Comparison of ENCODE assay signal across 26 cellular contexts in genomic region chr17:41998497-41998896, GRCh38.
"Had no signal": no experiment of that assay in that cellular context is flagged by ENCODE, and none has a peak within 500 bp of the region (broad histone marks: within the 10 kb centered on the region; RNA-seq: fewer than 3 reads in every experiment).

No MANE protein-coding gene starts in this region.

- H3K9me3 Mint-ChIP-seq: endodermal cell; naive thymus-derived CD8-positive, alpha-beta T cell; stimulated activated naive B cell treated with anti-CD40 and anti-IgM and Interleukin-4, amounts not matched to agents 10 μg/mL and 1 μg/mL and 100 μg/mL, for 72 hours; stimulated activated naive CD8-positive, alpha-beta T cell treated with anti-CD3 and anti-CD28 coated beads, Interleukin-15, Interleukin-2, amounts not matched to agents 100 ng/mL and 50 ng/mL, for 24 hours had no signal

- H3K27me3 Mint-ChIP-seq: naive thymus-derived CD8-positive, alpha-beta T cell; stimulated activated naive B cell treated with anti-CD40 and anti-IgM and Interleukin-4, amounts not matched to agents 10 μg/mL and 1 μg/mL and 100 μg/mL, for 72 hours; stimulated activated naive CD8-positive, alpha-beta T cell treated with anti-CD3 and anti-CD28 coated beads, Interleukin-15, Interleukin-2, amounts not matched to agents 100 ng/mL and 50 ng/mL, for 24 hours had no signal

- H3K4me3 ChIP-seq: gastrocnemius medialis, lower lobe of right lung, ovary, psoas muscle, skin epidermis, spleen, suprapubic skin, thyroid gland, vagina had no signal

- ATAC-seq: esophagus mucosa; gastrocnemius medialis; left ventricle myocardium superior; lower lobe of right lung; naive thymus-derived CD8-positive, alpha-beta T cell; psoas muscle; right cardiac atrium; stimulated activated naive B cell treated with anti-CD40 and anti-IgM and Interleukin-4, amounts not matched to agents 10 μg/mL and 1 μg/mL and 100 μg/mL, for 72 hours had no signal

- DNase-seq: cortex of kidney; effector CD4-positive, alpha-beta T cell; endodermal cell; foreskin fibroblast; gastrocnemius medialis; head of caudate nucleus; left ventricle myocardium superior; lower lobe of right lung; naive thymus-derived CD8-positive, alpha-beta T cell; occipital lobe; posterior cingulate gyrus; psoas muscle; right cardiac atrium; spleen; stimulated activated CD4-positive, alpha-beta T cell treated with anti-CD3 and anti-CD28 coated beads, Interleukin-4, amount 100 ng/mL, for 4 hours; stimulated activated naive B cell treated with anti-CD40 and anti-IgM and Interleukin-4, amounts not matched to agents 10 μg/mL and 1 μg/mL and 100 μg/mL, for 72 hours; thyroid gland; trophoblast cell had no signal

- H3K27ac Mint-ChIP-seq: endodermal cell; naive thymus-derived CD8-positive, alpha-beta T cell; stimulated activated naive B cell treated with anti-CD40 and anti-IgM and Interleukin-4, amounts not matched to agents 10 μg/mL and 1 μg/mL and 100 μg/mL, for 72 hours; stimulated activated naive CD8-positive, alpha-beta T cell treated with anti-CD3 and anti-CD28 coated beads, Interleukin-15, Interleukin-2, amounts not matched to agents 100 ng/mL and 50 ng/mL, for 24 hours had no signal

- H3K27me3 ChIP-seq: gastrocnemius medialis, ovary, spleen, suprapubic skin, thyroid gland, vagina had no signal

- H3K9me3 ChIP-seq: gastrocnemius medialis, lower lobe of right lung, ovary, psoas muscle, spleen, suprapubic skin, thyroid gland, vagina had no signal

- H3K4me1 ChIP-seq: lower lobe of right lung, thyroid gland, vagina had no signal

- H3K4me1 Mint-ChIP-seq: endodermal cell had no signal

- H3K4me3 Mint-ChIP-seq: endodermal cell; naive thymus-derived CD8-positive, alpha-beta T cell; stimulated activated naive B cell treated with anti-CD40 and anti-IgM and Interleukin-4, amounts not matched to agents 10 μg/mL and 1 μg/mL and 100 μg/mL, for 72 hours; stimulated activated naive CD8-positive, alpha-beta T cell treated with anti-CD3 and anti-CD28 coated beads, Interleukin-15, Interleukin-2, amounts not matched to agents 100 ng/mL and 50 ng/mL, for 24 hours had no signal

- FAIRE-seq: keratinocyte had no signal

- H3K36me3 ChIP-seq: ovary had no signal

- H3K27ac ChIP-seq: epithelial cell of prostate, gastrocnemius medialis, lower lobe of right lung, ovary, psoas muscle, skin epidermis, spleen, suprapubic skin, thyroid gland, vagina had no signal
